26 cellular contexts compared by ENCODE assay signal in genomic region chr9:129397335-129397734, GRCh38.
DNase-seq lines count a peak whose midpoint lies in the region; ATAC-seq, FAIRE-seq and TF ChIP-seq lines count a peak whose summit lies in the region.
"Had no signal": no experiment of that assay in that cellular context is flagged by ENCODE, and none has a peak within 500 bp of the region (broad histone marks: within the 10 kb centered on the region; RNA-seq: fewer than 3 reads in every experiment).

No MANE protein-coding gene starts in this region.

- H4K91ac ChIP-seq in IMR-90 (ENCODE audit: insufficient read depth, low read depth, low read length), result no peak overlapping the region
- H4K91ac ChIP-seq in neuronal stem cell (ENCODE audit: low read depth, low read length, poor library complexity), result no peak overlapping the region

- H3K18ac ChIP-seq in IMR-90 (ENCODE audit: low read depth, low read length), result no peak overlapping the region
- no peak overlapping the region for H3K18ac ChIP-seq in neuronal stem cell (ENCODE audit: low read length)

- no peak overlapping the region for H3K14ac ChIP-seq in IMR-90 (replicated peaks; ENCODE audit: low read depth, low read length)
- H3K14ac ChIP-seq in neuronal stem cell (ENCODE audit: low read length), result no peak overlapping the region

- FAIRE-seq in urothelium cell line (lab: Jason Lieb, UNC) (peak; percentile 74), frontal cortex (lab: Jason Lieb, UNC) (no peak)
- FAIRE-seq: A204.1, GM12878, GM12892, GM18507 had no signal

- H3K4ac ChIP-seq in IMR-90 (ENCODE audit: low read depth, low read length) (no peak overlapping the region), neuronal stem cell (ENCODE audit: low read length) (no peak overlapping the region)

- H3K27ac ChIP-seq in HEK293 (ENCODE audit: extremely low read depth, low read depth, low read length) (no peak overlapping the region), IMR-90 (ENCODE audit: insufficient read depth, low read length) (no peak overlapping the region), neuronal stem cell (replicated peaks; ENCODE audit: low read length) (no peak overlapping the region), esophagus squamous epithelium (no peak overlapping the region)
- H3K27ac ChIP-seq: BLaER1 had no signal

- H3K9me3 ChIP-seq in HEK293 (ENCODE audit: control insufficient read depth, insufficient read depth, low read depth, low read length) (no peaks in the 10 kb centered on the region), IMR-90 (ENCODE audit: control insufficient read depth, insufficient read depth, low read length) (no peaks in the 10 kb centered on the region), neuronal stem cell (replicated peaks in 1 of 2; ENCODE audit: control insufficient read depth in 2 of 2, insufficient read depth in 1 of 2, low read depth in 1 of 2, low read length in 2 of 2) (no peaks in the 10 kb centered on the region), esophagus squamous epithelium (no peaks in the 10 kb centered on the region)
- H3K9me3 ChIP-seq: BE2C, BLaER1 had no signal

- peak overlapping the region; percentile 51 for H2BK5ac ChIP-seq in IMR-90 (ENCODE audit: low read depth, low read length, poor library complexity, severe bottlenecking)
- no peak overlapping the region for H2BK5ac ChIP-seq in neuronal stem cell (ENCODE audit: low read length)

- H3K4me1 ChIP-seq in HEK293 (ENCODE audit: control insufficient read depth, insufficient read depth, low read length) (no peaks in the 10 kb centered on the region), IMR-90 (ENCODE audit: control insufficient read depth, insufficient read depth, low read length) (peaks cover 4% of the 10 kb centered on the region; the same call in 1 of the 2 replicates), neuronal stem cell (ENCODE audit: control insufficient read depth in 2 of 2, insufficient read depth in 1 of 2, low read depth in 1 of 2, low read length in 2 of 2) (peaks cover 16 to 47% of the 10 kb centered on the region in 2 donors), esophagus squamous epithelium (peaks cover 2 to 12% (median 6%) of the 10 kb centered on the region in 3 donors)

- H3K79me1 ChIP-seq in IMR-90 (ENCODE audit: low read depth in 1 of 2, low read length in 2 of 2) (no peaks in the 10 kb centered on the region), neuronal stem cell (ENCODE audit: low read depth, low read length) (no peaks in the 10 kb centered on the region)

- BruUV-seq in IMR-90 (replicated peaks; lab: Mats Ljungman, UMichigan), result no TSS peak

- no peaks in the 10 kb centered on the region for H3K36me3 ChIP-seq in HEK293 (ENCODE audit: control insufficient read depth in 2 of 2, insufficient read depth in 1 of 2, low read length in 2 of 2)
- no peaks in the 10 kb centered on the region for H3K36me3 ChIP-seq in IMR-90 (ENCODE audit: control insufficient read depth, insufficient read depth, low read length)
- no peaks in the 10 kb centered on the region for H3K36me3 ChIP-seq in neuronal stem cell (replicated peaks in 1 of 2; ENCODE audit: control insufficient read depth in 2 of 2, insufficient read depth in 2 of 2, low read length in 2 of 2)
- no peaks in the 10 kb centered on the region for H3K36me3 ChIP-seq in esophagus squamous epithelium
- H3K36me3 ChIP-seq: BE2C, BLaER1 had no signal

- no peak overlapping the region for H2BK120ac ChIP-seq in IMR-90 (ENCODE audit: low read depth, low read length)
- no peak overlapping the region for H2BK120ac ChIP-seq in neuronal stem cell (ENCODE audit: low read depth, low read length)

- no peak overlapping the region for H3K56ac ChIP-seq in IMR-90 (ENCODE audit: extremely low read depth, insufficient read depth, low read length)

- TF ChIP-seq POLR2A in IMR-90 (IDR thresholded peaks at IDR 0.05; ENCODE audit: low read depth, low read length) (no peak), esophagus squamous epithelium (IDR thresholded peaks at IDR 0.05) (no peak)

- H2BK20ac ChIP-seq in IMR-90 (ENCODE audit: low read depth, low read length), result no peak overlapping the region

- no peak overlapping the region for H2AFZ ChIP-seq in IMR-90 (replicated peaks; ENCODE audit: low read length, poor library complexity)
- no peak overlapping the region for H2AFZ ChIP-seq in neuronal stem cell (ENCODE audit: low read length)

- no peak overlapping the region for H2BK12ac ChIP-seq in neuronal stem cell (ENCODE audit: low read length)

- H3K4me3 ChIP-seq in HEK293 (ENCODE audit: low read depth, low read length) (no peak overlapping the region), IMR-90 (ENCODE audit: insufficient read depth, low read depth, low read length) (no peak overlapping the region), neuronal stem cell (ENCODE audit: low read length in 2 of 2) (no peak overlapping the region), esophagus squamous epithelium (no peak overlapping the region)
- H3K4me3 ChIP-seq: BLaER1, GM12878 had no signal

- H4K20me1 ChIP-seq in IMR-90 (ENCODE audit: insufficient read depth, low read length), result no peaks in the 10 kb centered on the region
- H4K20me1 ChIP-seq: BLaER1 had no signal

- H3K27me3 ChIP-seq in IMR-90 (ENCODE audit: control insufficient read depth, insufficient read depth, low read length) (peaks cover 8% of the 10 kb centered on the region), neuronal stem cell (ENCODE audit: control insufficient read depth in 3 of 3, insufficient read depth in 3 of 3, low read depth in 1 of 3, low read length in 3 of 3) (no peaks in the 10 kb centered on the region), esophagus squamous epithelium (no peaks in the 10 kb centered on the region)
- H3K27me3 ChIP-seq: BE2C, BLaER1 had no signal

- intact Hi-C loops in IMR-90 (cut with micrococcal nuclease), result no loop called here
- intact Hi-C loops in esophagus squamous epithelium (cut with DNase I), result no loop called here

- no peak for TF ChIP-seq RAD21 in IMR-90 (IDR thresholded peaks at IDR 0.05; ENCODE audit: low read length)

- in situ Hi-C loops in IMR-90 (cut with MboI; ENCODE audit: low sequenced_read_pairs), result no loop called here

- H3K9ac ChIP-seq in IMR-90 (ENCODE audit: low read depth, low read length) (no peak overlapping the region), neuronal stem cell (ENCODE audit: low read depth, low read length, poor library complexity) (no peak overlapping the region)
- H3K9ac ChIP-seq: BLaER1 had no signal

- no peaks in the 10 kb centered on the region for H3K9me1 ChIP-seq in IMR-90 (ENCODE audit: insufficient read depth, low read length)

- H2AK5ac ChIP-seq in IMR-90 (ENCODE audit: low read depth, low read length), result no peak overlapping the region
- no peak overlapping the region for H2AK5ac ChIP-seq in neuronal stem cell (ENCODE audit: low read depth, low read length)

- H2BK15ac ChIP-seq in IMR-90 (ENCODE audit: low read depth, low read length) (no peak overlapping the region), neuronal stem cell (ENCODE audit: low read length) (no peak overlapping the region)

- no peak overlapping the region for H3K23ac ChIP-seq in IMR-90 (ENCODE audit: low read depth, low read length)
- H3K23ac ChIP-seq in neuronal stem cell (ENCODE audit: low read depth, low read length, poor library complexity), result peak overlapping the region; percentile 18

- H3K4me2 ChIP-seq in IMR-90 (ENCODE audit: low read depth, low read length) (no peak overlapping the region), neuronal stem cell (ENCODE audit: insufficient read depth, low read length, poor library complexity, severe bottlenecking) (no peak overlapping the region)

- DNase-seq in IMR-90, result no peak
- no peak for DNase-seq in neuronal stem cell (ENCODE audit: low spot score)
- no peak for DNase-seq in urothelium cell line (ENCODE audit: low spot score)
- DNase-seq in esophagus squamous epithelium (lab: John Stamatoyannopoulos, UW), result no peak
- DNase-seq in frontal cortex (ENCODE audit: low spot score in 2 of 2), result no peak
- DNase-seq: 8988T; ACHN; BE2C; C1 segment of cervical spinal cord; CD4-positive, CD25-positive, alpha-beta regulatory T cell; CD8-positive, alpha-beta memory T cell; COR-L47; DMS 273 treated with DMSO at 0.1 percent for 48 hours; DMS153; DMS53; DMS79; DND-41; EL; GDM1 had no signal

- POLR2A ChIA-PET in HEK293 (lab: Yijun Ruan, JAX), result no interaction called here
- POLR2A ChIA-PET in IMR-90 (lab: Charles Lee; ENCODE audit: unreplicated experiment), result no interaction called here

- CTCF ChIA-PET in HEK293 (lab: Yijun Ruan, JAX) (interaction anchor here (0.6 kb wide), 1 partner anchor 76 kb away, joined by 3 read pairs; no protein-coding TSS in a partner anchor), IMR-90 (lab: Yijun Ruan, JAX) (no interaction called here)

- 62 to 100% methylated on average over 5 of the region's 6 CpGs for WGBS in IMR-90 (ENCODE audit: extremely low coverage in 2 of 2, insufficient read length in 1 of 2), 2 experiments
- WGBS in neuronal stem cell (ENCODE audit: extremely low coverage in 2 of 2, insufficient read length in 2 of 2, insufficient replicate concordance in 1 of 2), 2 donors, result 92 to 100% methylated on average over 2 to 6 of the region's 6 CpGs
- WGBS in esophagus squamous epithelium, 2 donors, result 81 to 87% methylated on average over 6 of the region's 6 CpGs

- TF ChIP-seq CTCF in HEK293 (tag by site-specific recombination; IDR thresholded peaks at IDR 0.05), result no peak
- TF ChIP-seq CTCF in IMR-90 (conservative IDR thresholded peaks at IDR 0.05; ENCODE audit: low read depth, low read length), result no peak
- TF ChIP-seq CTCF in esophagus squamous epithelium (IDR thresholded peaks at IDR 0.05), result no peak

- H4K8ac ChIP-seq in IMR-90 (ENCODE audit: low read depth in 2 of 2, low read length in 2 of 2), result no peak overlapping the region
- H4K8ac ChIP-seq in neuronal stem cell (ENCODE audit: low read depth, low read length), result no peak overlapping the region

- dilution Hi-C loops in IMR-90 (cut with HindIII; ENCODE audit: low sequenced_read_pairs, unreplicated experiment), result no loop called here

- no peak overlapping the region for H2AK9ac ChIP-seq in IMR-90 (replicated peaks; ENCODE audit: low read depth, low read length, poor library complexity)

- H4K5ac ChIP-seq in IMR-90 (ENCODE audit: low read depth, low read length), result no peak overlapping the region

- ATAC-seq in IMR-90 (ENCODE audit: low read depth), result no peak
- ATAC-seq in HG03280 (IDR thresholded peaks at IDR 0.05; ENCODE audit: unreplicated experiment), result no peak
- ATAC-seq: GM12878 had no signal

TF ChIP-seq in HEK293, 187 proteins besides CTCF, POLR2A, EP300 and RAD21 (continues in another document):
- TF ChIP-seq IKZF3 (tag by site-specific recombination; IDR thresholded peaks at IDR 0.05), result no peak
- TF ChIP-seq RBAK (tag by site-specific recombination; IDR thresholded peaks at IDR 0.05), result no peak
- TF ChIP-seq ZNF423 (tag by site-specific recombination; IDR thresholded peaks at IDR 0.05), result no peak
- no peak for TF ChIP-seq ZNF521 (tag by site-specific recombination; IDR thresholded peaks at IDR 0.05)
- no peak for TF ChIP-seq SETDB1 (IDR thresholded peaks at IDR 0.05; ENCODE audit: insufficient read length, low read length)

TF ChIP-seq in IMR-90, 13 proteins besides CTCF, POLR2A, EP300 and RAD21 (continues in another document):
- TF ChIP-seq MAZ (IDR thresholded peaks at IDR 0.05; ENCODE audit: borderline replicate concordance, low read depth, low read length) (no peak), SMC3 (IDR thresholded peaks at IDR 0.05; ENCODE audit: low read depth, low read length) (no peak), CEBPB (IDR thresholded peaks at IDR 0.05; ENCODE audit: low read depth, low read length) (no peak), MXI1 (IDR thresholded peaks at IDR 0.05; ENCODE audit: borderline replicate concordance, low read depth, low read length) (no peak)
